9 cellular contexts compared by ENCODE assay signal in genomic region chr6:138971601-138972000, GRCh38. TPM values are rescaled to one million over a fixed set of nuclear protein-coding genes. Genes with fewer than 3 reads are reported as not detected.
DNase-seq lines count a peak whose midpoint lies in the region; ATAC-seq, FAIRE-seq and TF ChIP-seq lines count a peak whose summit lies in the region.
"Had no signal": no experiment of that assay in that cellular context is flagged by ENCODE, and none has a peak within 500 bp of the region (broad histone marks: within the 10 kb centered on the region; RNA-seq: fewer than 3 reads in every experiment).

No MANE protein-coding gene starts in this region.

- no peaks in the 10 kb centered on the region for H3K27me3 Mint-ChIP-seq in activated CD4-positive, alpha-beta T cell treated with anti-CD3 and anti-CD28 coated beads, Interleukin-2, amount 10 ng/mL, durations not matched to agents 24 days and 14 days

- no peak for ATAC-seq in GM18519 (IDR thresholded peaks at IDR 0.05; ENCODE audit: low FRiP score, unreplicated experiment)

- peak; percentile 48 for FAIRE-seq in HTR-8/SVneo (lab: Jason Lieb, UNC)

- intact Hi-C loops in sigmoid colon (cut with DNase I), result no loop called here
- intact Hi-C loops in activated CD4-positive, alpha-beta T cell treated with anti-CD3 and anti-CD28 coated beads, Interleukin-2, amount 10 ng/mL, durations not matched to agents 24 days and 14 days (cut with micrococcal nuclease), result loop anchor here (2.0 kb wide), 1 partner anchor 23 kb away; no protein-coding TSS in a partner anchor

- no peaks in the 10 kb centered on the region for H3K9me3 ChIP-seq in right atrium auricular region
- no peaks in the 10 kb centered on the region for H3K9me3 ChIP-seq in sigmoid colon

- H3K36me3 Mint-ChIP-seq in activated CD4-positive, alpha-beta T cell treated with anti-CD3 and anti-CD28 coated beads, Interleukin-2, amount 10 ng/mL, durations not matched to agents 24 days and 14 days (ENCODE audit: low read depth), result peaks cover 6% of the 10 kb centered on the region

- peaks cover 37% of the 10 kb centered on the region for H3K4me1 Mint-ChIP-seq in activated CD4-positive, alpha-beta T cell treated with anti-CD3 and anti-CD28 coated beads, Interleukin-2, amount 10 ng/mL, durations not matched to agents 24 days and 14 days

- TF ChIP-seq EP300 in sigmoid colon (IDR thresholded peaks at IDR 0.05), result no peak

- H3K27ac ChIP-seq in right atrium auricular region (peak overlapping the region; percentile 73 to 87), sigmoid colon (peak overlapping the region; percentile 25 to 61 (median 46))

- H3K4me1 ChIP-seq in right atrium auricular region (peaks cover 0 to 56% of the 10 kb centered on the region in 2 donors), sigmoid colon (peaks cover 0 to 61% (median 38%) of the 10 kb centered on the region in 4 donors)

- no peaks in the 10 kb centered on the region for H3K9me3 Mint-ChIP-seq in activated CD4-positive, alpha-beta T cell treated with anti-CD3 and anti-CD28 coated beads, Interleukin-2, amount 10 ng/mL, durations not matched to agents 24 days and 14 days

- no peak for TF ChIP-seq CTCF in right atrium auricular region (IDR thresholded peaks at IDR 0.05)
- no peak for TF ChIP-seq CTCF in sigmoid colon (IDR thresholded peaks at IDR 0.05)

- H3K36me3 ChIP-seq in right atrium auricular region (no peaks in the 10 kb centered on the region), sigmoid colon (no peaks in the 10 kb centered on the region)

- WGBS in sigmoid colon, 2 donors, result 86 to 91% methylated on average over 3 of the region's 3 CpGs

- no peak overlapping the region for H3K27ac Mint-ChIP-seq in activated CD4-positive, alpha-beta T cell treated with anti-CD3 and anti-CD28 coated beads, Interleukin-2, amount 10 ng/mL, durations not matched to agents 24 days and 14 days

- no peak for TF ChIP-seq POLR2A in sigmoid colon (IDR thresholded peaks at IDR 0.05)

- no peak for DNase-seq in HTR-8/SVneo (ENCODE audit: insufficient read length, low spot score)
- DNase-seq in astrocyte of the hippocampus (ENCODE audit: low read depth, low spot score), result peak; percentile 48
- no peak for DNase-seq in right atrium auricular region (ENCODE audit: low spot score)
- no peak for DNase-seq in sigmoid colon
- DNase-seq in activated CD4-positive, alpha-beta T cell treated with anti-CD3 and anti-CD28 coated beads, Interleukin-2, amount 10 ng/mL, durations not matched to agents 24 days and 14 days, result no peak
- DNase-seq in NCI-H2107 treated with DMSO at 0.1 percent for 48 hours (lab: John Stamatoyannopoulos, UW; ENCODE audit: unreplicated experiment), result no peak
- no peak for DNase-seq in NCI-H1105 treated with DMSO at 0.1 percent for 48 hours (lab: John Stamatoyannopoulos, UW)
- DNase-seq: KBM-7 had no signal

- H3K27me3 ChIP-seq in right atrium auricular region (no peaks in the 10 kb centered on the region), sigmoid colon (no peaks in the 10 kb centered on the region)

- no peak overlapping the region for H3K4me3 Mint-ChIP-seq in activated CD4-positive, alpha-beta T cell treated with anti-CD3 and anti-CD28 coated beads, Interleukin-2, amount 10 ng/mL, durations not matched to agents 24 days and 14 days

- H3K4me3 ChIP-seq in right atrium auricular region, result no peak overlapping the region
- no peak overlapping the region for H3K4me3 ChIP-seq in sigmoid colon

RNA-seq across cellular contexts. Expression of gene REPS1, which starts 16.5 kb away (rescaled TPM):
- 10 to 100 TPM; 29.7 to 35.2 TPM for total RNA-seq in right atrium auricular region
- 10 to 100 TPM; 26.3 to 53.7 (median 27.9) TPM for total RNA-seq in sigmoid colon
- 10 to 100 TPM; 12.6 to 22.6 (median 13.9) TPM for polyA plus RNA-seq in sigmoid colon
- total RNA-seq in activated CD4-positive, alpha-beta T cell treated with anti-CD3 and anti-CD28 coated beads, Interleukin-2, amount 10 ng/mL, durations not matched to agents 24 days and 14 days, result 65.8 and 70.1 TPM in 2 replicates

RNA-seq across cellular contexts. Expression of gene ABRACL, which starts 56.9 kb away (rescaled TPM):
- 10 to 100 TPM in 1 of 2 donors, 1 to 10 TPM in 1; 8.0 to 10.2 TPM for total RNA-seq in right atrium auricular region
- 1 to 10 TPM; 6.8 to 7.7 (median 7.4) TPM for total RNA-seq in sigmoid colon
- 100 to 1,000 TPM; 144 to 529 (median 303) TPM for polyA plus RNA-seq in sigmoid colon
- 131 and 134 TPM in 2 replicates for total RNA-seq in activated CD4-positive, alpha-beta T cell treated with anti-CD3 and anti-CD28 coated beads, Interleukin-2, amount 10 ng/mL, durations not matched to agents 24 days and 14 days

Comparison
In these comparisons a context has a peak if more than half of its experiments do, and no peak if none do; other contexts are left out.
1. RNA of gene ABRACL, which starts 56.9 kb away (total RNA-seq): 131 to 134 TPM in activated CD4-positive, alpha-beta T cell treated with anti-CD3 and anti-CD28 coated beads, Interleukin-2, amount 10 ng/mL, durations not matched to agents 24 days and 14 days; 8.0 to 10.2 TPM in right atrium auricular region and 6.8 to 7.7 TPM in sigmoid colon; every median in the first group is over 10 times any median in the second.